8 cellular contexts compared by ENCODE assay signal in genomic region chr9:135001526-135001925, GRCh38.
"Had no signal": no experiment of that assay in that cellular context is flagged by ENCODE, and none has a peak within 500 bp of the region (broad histone marks: within the 10 kb centered on the region; RNA-seq: fewer than 3 reads in every experiment).

No MANE protein-coding gene starts in this region.

- FAIRE-seq: HTR-8/SVneo had no signal

- ATAC-seq: HCT116 had no signal

- H3K4me1 ChIP-seq: HAP-1 had no signal

- H3K27ac ChIP-seq: GM23248 had no signal

- H3K27ac Mint-ChIP-seq: HFFc6 had no signal

- H3K9ac ChIP-seq: GM23248 had no signal

- H3K36me3 ChIP-seq: HAP-1 had no signal

- H3K4me3 Mint-ChIP-seq: HFFc6 had no signal

- DNase-seq: GM23248, GOT3, H7, HFFc6, IMR-90 had no signal

- H3K4me3 ChIP-seq: GM23248, HAP-1 had no signal
